20 cellular contexts compared by ENCODE assay signal in genomic region chr10:28783089-28783488, GRCh38.
DNase-seq lines count a peak whose midpoint lies in the region; ATAC-seq and TF ChIP-seq lines count a peak whose summit lies in the region.
"Had no signal": no experiment of that assay in that cellular context is flagged by ENCODE, and none has a peak within 500 bp of the region (broad histone marks: within the 10 kb centered on the region; RNA-seq: fewer than 3 reads in every experiment).

No MANE protein-coding gene starts in this region.

- H3K4me3 ChIP-seq in IMR-90 (ENCODE audit: insufficient read depth, low read depth, low read length) (no peak overlapping the region), neural progenitor cell (no peak overlapping the region), tibial nerve (no peak overlapping the region)

- H2AFZ ChIP-seq in IMR-90 (replicated peaks; ENCODE audit: low read length, poor library complexity) (peak overlapping the region; percentile 62), neural progenitor cell (replicated peaks) (no peak overlapping the region)

- no peak for TF ChIP-seq RAD21 in IMR-90 (IDR thresholded peaks at IDR 0.05; ENCODE audit: low read length)

- no peak overlapping the region for H2BK5ac ChIP-seq in IMR-90 (ENCODE audit: low read depth, low read length, poor library complexity, severe bottlenecking)

- POLR2A ChIA-PET in IMR-90 (lab: Charles Lee; ENCODE audit: unreplicated experiment) = no interaction called here
- POLR2A ChIA-PET in naive thymus-derived CD8-positive, alpha-beta T cell (lab: Charles Lee) = no interaction called here

- H3K4me1 ChIP-seq in IMR-90 (ENCODE audit: control insufficient read depth, insufficient read depth, low read length) (0 out of 2 replicates have a peak, but pooled peaks cover 1% of the 10 kb centered on the region), neural progenitor cell (no peaks in the 10 kb centered on the region), tibial nerve (no peaks in the 10 kb centered on the region)

- intact Hi-C loops in IMR-90 (cut with micrococcal nuclease) = no loop called here

- H3K4me2 ChIP-seq in IMR-90 (ENCODE audit: low read depth, low read length) = no peak overlapping the region
- no peak overlapping the region for H3K4me2 ChIP-seq in neural progenitor cell

- no peak overlapping the region for H4K91ac ChIP-seq in IMR-90 (ENCODE audit: insufficient read depth, low read depth, low read length)

- H3K4me3 Mint-ChIP-seq in neural progenitor cell = no peak overlapping the region
- no peak overlapping the region for H3K4me3 Mint-ChIP-seq in naive thymus-derived CD8-positive, alpha-beta T cell
- H3K4me3 Mint-ChIP-seq: CD8-positive, alpha-beta T cell; HFFc6 had no signal

- H3K27me3 ChIP-seq in IMR-90 (ENCODE audit: control insufficient read depth, insufficient read depth, low read length) (peaks cover 19% of the 10 kb centered on the region), neural progenitor cell (no peaks in the 10 kb centered on the region), tibial nerve (no peaks in the 10 kb centered on the region)

- H3K9me3 Mint-ChIP-seq in neural progenitor cell = no peaks in the 10 kb centered on the region
- H3K9me3 Mint-ChIP-seq in naive thymus-derived CD8-positive, alpha-beta T cell = no peaks in the 10 kb centered on the region
- H3K9me3 Mint-ChIP-seq: CD8-positive, alpha-beta T cell; HFFc6 had no signal

- no peak overlapping the region for H4K8ac ChIP-seq in IMR-90 (ENCODE audit: low read depth in 2 of 2, low read length in 2 of 2)

- H2AK9ac ChIP-seq in IMR-90 (replicated peaks; ENCODE audit: low read depth, low read length, poor library complexity) = no peak overlapping the region

- no peak overlapping the region for H3K14ac ChIP-seq in IMR-90 (replicated peaks; ENCODE audit: low read depth, low read length)

- dilution Hi-C loops in IMR-90 (cut with HindIII; ENCODE audit: low sequenced_read_pairs, unreplicated experiment) = no loop called here

- CTCF ChIA-PET in IMR-90 (lab: Yijun Ruan, JAX) = no interaction called here

- H2BK15ac ChIP-seq in IMR-90 (ENCODE audit: low read depth, low read length) = no peak overlapping the region

- BruUV-seq in IMR-90 (replicated peaks; lab: Mats Ljungman, UMichigan) = no TSS peak

- no peak overlapping the region for H2BK120ac ChIP-seq in IMR-90 (ENCODE audit: low read depth, low read length)

- peak overlapping the region; percentile 44 for H3K27ac Mint-ChIP-seq in neural progenitor cell
- no peak overlapping the region for H3K27ac Mint-ChIP-seq in naive thymus-derived CD8-positive, alpha-beta T cell
- H3K27ac Mint-ChIP-seq: CD8-positive, alpha-beta T cell; HFFc6 had no signal

- in situ Hi-C loops in IMR-90 (cut with MboI; ENCODE audit: low sequenced_read_pairs) = loop anchor here (25.0 kb wide), 1 partner anchor 96 kb away; the partner anchor contains the start of gene BAMBI

- no peaks in the 10 kb centered on the region for H3K79me1 ChIP-seq in IMR-90 (ENCODE audit: low read depth in 1 of 2, low read length in 2 of 2)

- no peak overlapping the region for H4K5ac ChIP-seq in IMR-90 (ENCODE audit: low read depth, low read length)

- 51% methylated on average over 3 of the region's 5 CpGs; no CpG with 5 or more reads in 1 of the 2 experiments for WGBS in IMR-90 (ENCODE audit: extremely low coverage in 2 of 2, insufficient read length in 1 of 2), 2 experiments
- WGBS in tibial nerve, 2 donors = 75 to 80% methylated on average over 5 of the region's 5 CpGs

- H3K18ac ChIP-seq in IMR-90 (ENCODE audit: low read depth, low read length) = no peak overlapping the region

- H2BK20ac ChIP-seq in IMR-90 (ENCODE audit: low read depth, low read length) = no peak overlapping the region

- no peak overlapping the region for H2AK5ac ChIP-seq in IMR-90 (ENCODE audit: low read depth, low read length)

- H4K20me1 ChIP-seq in IMR-90 (ENCODE audit: insufficient read depth, low read length) (no peaks in the 10 kb centered on the region), neural progenitor cell (ENCODE audit: low read depth) (no peaks in the 10 kb centered on the region)

- H3K9me1 ChIP-seq in IMR-90 (ENCODE audit: insufficient read depth, low read length) = 0 out of 2 replicates have a peak, but pooled peaks cover 2% of the 10 kb centered on the region

- no peak overlapping the region for H3K56ac ChIP-seq in IMR-90 (ENCODE audit: extremely low read depth, insufficient read depth, low read length)

- TF ChIP-seq CTCF in C4-2B (conservative IDR thresholded peaks at IDR 0.05) = no peak
- no peak for TF ChIP-seq CTCF in IMR-90 (conservative IDR thresholded peaks at IDR 0.05; ENCODE audit: low read depth, low read length)
- TF ChIP-seq CTCF in neural progenitor cell (IDR thresholded peaks at IDR 0.05) = no peak
- TF ChIP-seq CTCF in tibial nerve (IDR thresholded peaks at IDR 0.05) = no peak

- no peak overlapping the region for H3K4ac ChIP-seq in IMR-90 (ENCODE audit: low read depth, low read length)

- DNase-seq in IMR-90 = no peak
- peak; percentile 31 for DNase-seq in glomerular visceral epithelial cell (ENCODE audit: extremely low spot score)
- DNase-seq in neural progenitor cell (ENCODE audit: low spot score) = peak; percentile 21
- DNase-seq in SKM-1 (lab: John Stamatoyannopoulos, UW; ENCODE audit: unreplicated experiment) = no peak
- no peak for DNase-seq in tibial nerve (ENCODE audit: low spot score in 2 of 2)
- DNase-seq in stimulated activated CD4-positive, alpha-beta T cell treated with anti-CD3 and anti-CD28 coated beads, Interleukin-1b, Interleukin-23, amount 100 ng/mL, for 48 hours = no peak
- no peak for DNase-seq in naive thymus-derived CD8-positive, alpha-beta T cell
- DNase-seq: CD8-positive, alpha-beta T cell; HFFc6; NCI-H1092 treated with DMSO at 0.1 percent for 48 hours; NCI-H1694; NCI-H2081 treated with DMSO at 0.1 percent for 48 hours; NCI-H510A; NCI-H82; OCI-M1; RPMI8226; SIG-M5 had no signal

- H3K23ac ChIP-seq in IMR-90 (ENCODE audit: low read depth, low read length) = no peak overlapping the region

- no peaks in the 10 kb centered on the region for H3F3A ChIP-seq in neural progenitor cell (ENCODE audit: low read depth)

- no peak for TF ChIP-seq POLR2A in IMR-90 (IDR thresholded peaks at IDR 0.05; ENCODE audit: low read depth, low read length)
- no peak for TF ChIP-seq POLR2A in tibial nerve (IDR thresholded peaks at IDR 0.05)

- no peak for ATAC-seq in IMR-90 (ENCODE audit: low read depth)
- no peak for ATAC-seq in naive thymus-derived CD8-positive, alpha-beta T cell
- ATAC-seq: CD8-positive, alpha-beta T cell; SK-N-SH treated with all-trans-retinoic acid at 6 μM for 48 hours had no signal

- no peaks in the 10 kb centered on the region for H3K79me2 ChIP-seq in neural progenitor cell (ENCODE audit: low read depth)

- H3K36me3 Mint-ChIP-seq in neural progenitor cell = no peaks in the 10 kb centered on the region
- no peaks in the 10 kb centered on the region for H3K36me3 Mint-ChIP-seq in naive thymus-derived CD8-positive, alpha-beta T cell
- H3K36me3 Mint-ChIP-seq: CD8-positive, alpha-beta T cell had no signal

- H3K9me3 ChIP-seq in IMR-90 (ENCODE audit: control insufficient read depth, insufficient read depth, low read length) (no peaks in the 10 kb centered on the region), neural progenitor cell (ENCODE audit: low read depth) (no peaks in the 10 kb centered on the region), tibial nerve (no peaks in the 10 kb centered on the region)

- no peak for TF ChIP-seq EP300 in tibial nerve (IDR thresholded peaks at IDR 0.05)

- no peak overlapping the region for H3K9ac ChIP-seq in IMR-90 (ENCODE audit: low read depth, low read length)
- no peak overlapping the region for H3K9ac ChIP-seq in neural progenitor cell

- no peaks in the 10 kb centered on the region for H3K36me3 ChIP-seq in IMR-90 (ENCODE audit: control insufficient read depth, insufficient read depth, low read length)
- no peaks in the 10 kb centered on the region for H3K36me3 ChIP-seq in neural progenitor cell
- H3K36me3 ChIP-seq in tibial nerve = no peaks in the 10 kb centered on the region

- H3K4me1 Mint-ChIP-seq in neural progenitor cell = peaks cover 31% of the 10 kb centered on the region
- H3K4me1 Mint-ChIP-seq in naive thymus-derived CD8-positive, alpha-beta T cell = no peaks in the 10 kb centered on the region

- peaks cover 10% of the 10 kb centered on the region for H3K27me3 Mint-ChIP-seq in neural progenitor cell (ENCODE audit: insufficient read depth, low read depth)
- H3K27me3 Mint-ChIP-seq in naive thymus-derived CD8-positive, alpha-beta T cell = peaks cover 0 to 22% (median 3%) of the 10 kb centered on the region in 5 donors

- H3K27ac ChIP-seq in C4-2B (peak overlapping the region; percentile 26; the same call in 1 of the 2 replicates), IMR-90 (ENCODE audit: insufficient read depth, low read length) (no peak overlapping the region), neural progenitor cell (no peak overlapping the region), tibial nerve (no peak overlapping the region)
- H3K27ac ChIP-seq: HL-60 had no signal

TF ChIP-seq in IMR-90, 13 proteins besides CTCF, POLR2A, EP300 and RAD21 (continues in another document):
- TF ChIP-seq USF2 (IDR thresholded peaks at IDR 0.05; ENCODE audit: low read depth, low read length) (no peak), RCOR1 (IDR thresholded peaks at IDR 0.05; ENCODE audit: insufficient replicate concordance, low read length) (no peak), CHD1 (IDR thresholded peaks at IDR 0.05; ENCODE audit: low read depth, low read length) (no peak), MXI1 (IDR thresholded peaks at IDR 0.05; ENCODE audit: borderline replicate concordance, low read depth, low read length) (no peak), BHLHE40 (IDR thresholded peaks at IDR 0.05; ENCODE audit: low read depth, low read length) (no peak), ELK1 (IDR thresholded peaks at IDR 0.05; ENCODE audit: borderline replicate concordance, low read depth, low read length) (no peak), CEBPB (IDR thresholded peaks at IDR 0.05; ENCODE audit: low read depth, low read length) (no peak), RFX5 (IDR thresholded peaks at IDR 0.05; ENCODE audit: low read depth, low read length) (no peak)

Comparison
In these comparisons a context has a peak if more than half of its experiments do, and no peak if none do; other contexts are left out.
1. DNase-seq: peak in glomerular visceral epithelial cell (single experiment) and neural progenitor cell (single experiment); none in IMR-90 (single experiment), SKM-1 (single experiment), tibial nerve (0 of 2), stimulated activated CD4-positive, alpha-beta T cell treated with anti-CD3 and anti-CD28 coated beads, Interleukin-1b, Interleukin-23, amount 100 ng/mL, for 48 hours (single experiment) and naive thymus-derived CD8-positive, alpha-beta T cell (0 of 10).